In genomic region chr7:33807779-33808482, GRCh38 we compare ENCODE assay signal across 8 cellular contexts.
DNase-seq lines count a peak whose midpoint lies in the region; ATAC-seq, FAIRE-seq and TF ChIP-seq lines count a peak whose summit lies in the region.

No MANE protein-coding gene starts in this region.

- no peaks in the 10 kb centered on the region for H3F3A ChIP-seq in GM23338 (replicated peaks; ENCODE audit: low read depth)

- ATAC-seq in GM23338, result peak; percentile 90
- ATAC-seq in GM19328 (IDR thresholded peaks at IDR 0.05; ENCODE audit: unreplicated experiment), result no peak

- no peak overlapping the region for H3K4me3 ChIP-seq in GM23338
- peak overlapping the region in 1 of 3 experiments; percentile 25 for H3K4me3 ChIP-seq in keratinocyte (ENCODE audit: control insufficient read depth in 2 of 3, extremely low read depth in 1 of 3, insufficient read depth in 2 of 3, low read depth in 1 of 3, low read length in 3 of 3)

- H3K79me2 ChIP-seq in GM23338 (replicated peaks; ENCODE audit: insufficient read depth) (no peaks in the 10 kb centered on the region), keratinocyte (ENCODE audit: control insufficient read depth, insufficient read depth, low read length) (no peaks in the 10 kb centered on the region)

- H3K9me3 Mint-ChIP-seq in GM23338, result no peaks in the 10 kb centered on the region

- TF ChIP-seq CTCF in GM23338 (conservative IDR thresholded peaks at IDR 0.05; ENCODE audit: low read depth in 2 of 2) (peak; percentile 80 to 94), keratinocyte (optimal IDR thresholded peaks at IDR 0.05 in 1 of 3, IDR thresholded peaks at IDR 0.05 in 1 of 3, conservative IDR thresholded peaks at IDR 0.05 in 1 of 3; ENCODE audit: extremely low read depth in 1 of 3, insufficient read depth in 2 of 3, low read length in 3 of 3) (peak; percentile 93 to 98 (median 93))

- H3K27ac ChIP-seq in GM23338 (ENCODE audit: low read depth) (no peak overlapping the region), keratinocyte (ENCODE audit: control insufficient read depth, insufficient read depth, low read length) (peak overlapping the region; percentile 92)

- H3K4me1 ChIP-seq in GM23338 (ENCODE audit: insufficient read depth) (no peaks in the 10 kb centered on the region), keratinocyte (ENCODE audit: control insufficient read depth, extremely low read depth, insufficient read depth, low read length) (peaks cover 24% of the 10 kb centered on the region)

- peaks cover 10% of the 10 kb centered on the region for H3K4me1 Mint-ChIP-seq in GM23338

- H3K9ac ChIP-seq in keratinocyte (ENCODE audit: control insufficient read depth, extremely low read depth, insufficient read depth, low read length), result peak overlapping the region; percentile 14

- peaks cover 5% of the 10 kb centered on the region; the same call in 1 of the 2 replicates for H3K9me2 ChIP-seq in GM23338 (ENCODE audit: insufficient read depth)

- no peak overlapping the region for H2AFZ ChIP-seq in GM23338
- H2AFZ ChIP-seq in keratinocyte (ENCODE audit: control insufficient read depth, low read length), result peak overlapping the region; percentile 76

- no peaks in the 10 kb centered on the region for H3K9me3 ChIP-seq in keratinocyte (ENCODE audit: control insufficient read depth, low read depth, low read length)

- H4K20me1 ChIP-seq in GM23338 (replicated peaks; ENCODE audit: insufficient read depth) (no peaks in the 10 kb centered on the region), keratinocyte (ENCODE audit: control insufficient read depth, extremely low read depth, insufficient read depth, low read length) (no peaks in the 10 kb centered on the region)

- FAIRE-seq in keratinocyte (lab: Jason Lieb, UNC), result peak; percentile 96

- H3K4me3 Mint-ChIP-seq in GM23338, result no peak overlapping the region

- peak; percentile 34 for DNase-seq in COLO668 (lab: John Stamatoyannopoulos, UW; ENCODE audit: unreplicated experiment)
- DNase-seq in GM23338 (ENCODE audit: low spot score), result peak; percentile 81
- peak; percentile 13 for DNase-seq in SW480 (ENCODE audit: low spot score)
- DNase-seq in keratinocyte (ENCODE audit: low read depth, low spot score), result peak; percentile 99
- no peak for DNase-seq in DMS114 treated with DMSO at 0.1 percent for 48 hours (lab: John Stamatoyannopoulos, UW; ENCODE audit: unreplicated experiment)
- no peak for DNase-seq in mesenteric fat pad (ENCODE audit: low spot score)
- DNase-seq in occipital lobe (lab: John Stamatoyannopoulos, UW), result no peak

- no peaks in the 10 kb centered on the region for H3K27me3 Mint-ChIP-seq in GM23338 (ENCODE audit: insufficient read depth, low read depth, poor library complexity)

- H3K27ac Mint-ChIP-seq in GM23338, result no peak overlapping the region

- no peaks in the 10 kb centered on the region for H3K36me3 ChIP-seq in GM23338 (ENCODE audit: insufficient read depth)
- H3K36me3 ChIP-seq in keratinocyte (ENCODE audit: control insufficient read depth in 2 of 2, extremely low read depth in 1 of 2, insufficient read depth in 2 of 2, low read length in 2 of 2), result no peaks in the 10 kb centered on the region

- no peaks in the 10 kb centered on the region for H3K9me1 ChIP-seq in keratinocyte (ENCODE audit: control insufficient read depth, extremely low read depth, insufficient read depth, low read length)

- H3K36me3 Mint-ChIP-seq in GM23338 (ENCODE audit: low read depth), result no peaks in the 10 kb centered on the region

- H3K4me2 ChIP-seq in GM23338 (no peak overlapping the region), keratinocyte (ENCODE audit: control insufficient read depth, extremely low read depth, insufficient read depth, low read depth, low read length) (peak overlapping the region; percentile 47)

- H3K27me3 ChIP-seq in GM23338 (ENCODE audit: insufficient read depth) (no peaks in the 10 kb centered on the region), keratinocyte (ENCODE audit: control insufficient read depth, extremely low read depth, insufficient read depth, low read length) (no peaks in the 10 kb centered on the region)

- dilution Hi-C loops in keratinocyte (cut with MboI; ENCODE audit: extremely low pct_ligation_motif_present, low sequenced_read_pairs), result loop anchor here (5.0 kb wide), 1 partner anchor 94 kb away; no protein-coding TSS in a partner anchor

TF ChIP-seq in GM23338, 12 proteins besides CTCF, POLR2A, EP300 and RAD21:
- TF ChIP-seq POLR2AphosphoS5 (IDR thresholded peaks at IDR 0.05; ENCODE audit: low read depth) (no peak), JUNB (IDR thresholded peaks at IDR 0.05; ENCODE audit: unreplicated experiment) (no peak), EZH2phosphoT487 (IDR thresholded peaks at IDR 0.05; ENCODE audit: unreplicated experiment) (no peak), ETS1 (IDR thresholded peaks at IDR 0.05) (no peak), ZNF462 (CRISPR knock-in tag; IDR thresholded peaks at IDR 0.05) (peak; percentile 6; the same call in 1 of the 2 replicates)

Comparison
In these comparisons a context has a peak if more than half of its experiments do, and no peak if none do; other contexts are left out.
1. DNase-seq: peak in COLO668 (single experiment), GM23338 (single experiment), SW480 (single experiment) and keratinocyte (single experiment); none in DMS114 treated with DMSO at 0.1 percent for 48 hours (single experiment), mesenteric fat pad (single experiment) and occipital lobe (single experiment).